ENCODE assay signal across 15 cellular contexts in the genomic region with DNA sequence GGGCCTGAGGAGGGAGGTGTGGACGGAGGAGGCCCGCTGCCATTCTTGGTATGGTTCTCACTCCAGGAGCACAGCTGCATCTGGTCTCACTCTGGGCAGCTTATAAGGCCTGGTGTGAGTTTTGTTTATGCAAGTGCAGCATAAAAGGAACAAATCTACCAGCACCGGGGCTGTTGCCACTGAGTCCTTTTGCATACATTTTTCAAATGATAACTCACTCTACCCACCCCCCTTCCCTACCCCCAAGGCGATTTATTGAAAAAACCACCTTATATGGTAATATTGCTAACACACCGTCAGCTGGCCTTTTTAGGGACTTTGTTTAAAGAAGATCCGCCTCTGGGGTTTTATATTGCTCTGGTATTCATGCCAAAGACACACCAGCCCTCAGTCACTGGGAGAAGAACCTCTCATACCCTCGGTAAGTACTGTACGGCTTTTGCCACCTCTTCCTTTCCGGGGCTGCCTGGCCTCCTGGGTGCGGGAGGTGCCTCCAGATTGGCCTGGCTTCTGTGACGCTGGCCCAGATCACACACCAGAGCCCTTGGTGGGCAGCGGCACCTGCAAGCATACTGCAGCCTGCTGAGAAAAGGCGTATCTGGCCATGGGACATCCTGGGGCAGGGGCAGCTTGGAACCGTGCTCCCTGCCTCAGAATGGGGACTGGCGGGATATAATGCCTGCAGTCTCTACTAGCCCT. TPM values are rescaled to one million over a fixed set of nuclear protein-coding genes. Genes with fewer than 3 reads are reported as not detected.
A peak's percentile ranks its signal among the peaks of the same experiment; 100 is the strongest.
DNase-seq lines count a peak whose midpoint lies in the region; ATAC-seq and TF ChIP-seq lines count a peak whose summit lies in the region.
"Had no signal": no experiment of that assay in that cellular context is flagged by ENCODE, and none has a peak within 500 bp of the region (broad histone marks: within the 10 kb centered on the region; RNA-seq: fewer than 3 reads in every experiment).

Gene ACTG2, plus strand, starts transcription at position 378 of the 699 bp plus-strand sequence. CDS start 8,304 bp downstream, outside the sequence.

- H3K27me3 Mint-ChIP-seq in osteocyte (ENCODE audit: unreplicated experiment) = no peaks in the 10 kb centered on the region

- TF ChIP-seq CTCF in left ventricle myocardium inferior (IDR thresholded peaks at IDR 0.05; ENCODE audit: borderline replicate concordance) (no peak), esophagus squamous epithelium (IDR thresholded peaks at IDR 0.05) (no peak), osteocyte (IDR thresholded peaks at IDR 0.05) (no peak), vagina (IDR thresholded peaks at IDR 0.05) (no peak)

- no peaks in the 10 kb centered on the region for H3K36me3 ChIP-seq in left ventricle myocardium inferior
- no peaks in the 10 kb centered on the region for H3K36me3 ChIP-seq in esophagus squamous epithelium
- no peaks in the 10 kb centered on the region for H3K36me3 ChIP-seq in vagina
- H3K36me3 ChIP-seq: pancreas had no signal

- peak within 1 kb of the TSS; percentile 93 for H3K27ac Mint-ChIP-seq in osteocyte (ENCODE audit: unreplicated experiment)

- H3K27me3 ChIP-seq in left ventricle myocardium inferior (ENCODE audit: low read depth) (peaks cover 13% of the 10 kb centered on the region), esophagus squamous epithelium (no peaks in the 10 kb centered on the region), vagina (no peaks in the 10 kb centered on the region)
- H3K27me3 ChIP-seq: body of pancreas, pancreas had no signal

- DNase-seq in left cardiac atrium (no peak), left ventricle myocardium inferior (no peak), esophagus squamous epithelium (lab: John Stamatoyannopoulos, UW) (no peak), osteocyte (ENCODE audit: extremely low spot score, unreplicated experiment) (peak; percentile 84), vagina (ENCODE audit: extremely low spot score in 2 of 2) (no peak), COR-L47 (lab: John Stamatoyannopoulos, UW) (no peak), NCI-H1436 treated with DMSO at 0.1 percent for 48 hours (lab: John Stamatoyannopoulos, UW) (no peak)
- no peak for DNase-seq in stimulated activated CD4-positive, alpha-beta T cell treated with anti-CD3 and anti-CD28 coated beads, Interleukin-2, amount 100 ng/mL, for 24 hours
- DNase-seq: body of pancreas; erythroblast; Karpas-422; NCI-H2171 treated with DMSO at 0.1 percent for 48 hours; pancreas; stimulated activated CD4-positive, alpha-beta T cell treated with anti-CD3 and anti-CD28 coated beads, Interleukin-4, amount 100 ng/mL, for 4 hours had no signal

- H3K4me1 Mint-ChIP-seq in osteocyte (ENCODE audit: unreplicated experiment) = peaks cover 73% of the 10 kb centered on the region

- H3K36me3 Mint-ChIP-seq in osteocyte (ENCODE audit: unreplicated experiment) = peaks cover 4% of the 10 kb centered on the region

- H3K9me3 Mint-ChIP-seq in osteocyte (ENCODE audit: unreplicated experiment) = no peaks in the 10 kb centered on the region

- H3K4me1 ChIP-seq in left ventricle myocardium inferior (no peaks in the 10 kb centered on the region), esophagus squamous epithelium (peaks cover 0 to 10% (median 0%) of the 10 kb centered on the region in 3 donors), vagina (peaks cover 7% of the 10 kb centered on the region)
- H3K4me1 ChIP-seq: body of pancreas, pancreas had no signal

- intact Hi-C loops in left cardiac atrium (cut with DNase I) (no loop called here), left ventricle myocardium inferior (cut with micrococcal nuclease) (no loop called here), esophagus squamous epithelium (cut with DNase I) (no loop called here), vagina (cut with DNase I) (no loop called here)

- H3K27ac ChIP-seq in left ventricle myocardium inferior (replicated peaks) (no peak within 1 kb of the TSS), esophagus squamous epithelium (peak within 1 kb of the TSS; percentile 67 to 89 (median 83)), vagina (peak within 1 kb of the TSS; percentile 64)
- H3K27ac ChIP-seq: body of pancreas, pancreas had no signal

- TF ChIP-seq POLR2A in esophagus squamous epithelium (IDR thresholded peaks at IDR 0.05) (peak in 2 of 4 donors; percentile 53 to 78), vagina (IDR thresholded peaks at IDR 0.05) (peak in 1 of 2 donors; percentile 21)

- peak within 1 kb of the TSS; percentile 76 for H3K4me3 Mint-ChIP-seq in osteocyte (ENCODE audit: unreplicated experiment)

- H3K9me3 ChIP-seq in left ventricle myocardium inferior (replicated peaks) = no peaks in the 10 kb centered on the region
- H3K9me3 ChIP-seq in esophagus squamous epithelium = no peaks in the 10 kb centered on the region
- no peaks in the 10 kb centered on the region for H3K9me3 ChIP-seq in vagina
- H3K9me3 ChIP-seq: body of pancreas, pancreas had no signal

- H3K4me3 ChIP-seq in left ventricle myocardium inferior (no peak within 1 kb of the TSS), esophagus squamous epithelium (peak within 1 kb of the TSS; percentile 14 to 58 (median 41)), vagina (peak within 1 kb of the TSS; percentile 44)
- H3K4me3 ChIP-seq: body of pancreas, pancreas had no signal

- 53 to 72% methylated on average over 9 to 13 of the region's 15 CpGs for WGBS in esophagus squamous epithelium, 2 donors

- ATAC-seq in left cardiac atrium = peak in 1 of 2 donors; percentile 12
- ATAC-seq: body of pancreas, pancreas had no signal

RNA-seq across cellular contexts. Expression of gene ACTG2, which starts in this region (rescaled TPM):
- 10 to 100 TPM; 12.1 to 13.5 TPM for total RNA-seq in left cardiac atrium
- 1.6 TPM for total RNA-seq in left ventricle myocardium inferior
- 100 to 1,000 TPM in 3 of 4 donors, 10 to 100 TPM in 1; 37.7 to 809 (median 109) TPM for total RNA-seq in esophagus squamous epithelium
- 190 and 191 TPM in 2 replicates for total RNA-seq in osteocyte
- total RNA-seq in vagina = 413 TPM
- total RNA-seq: G401 had no signal
